7 cellular contexts compared by ENCODE assay signal in the genomic region with DNA sequence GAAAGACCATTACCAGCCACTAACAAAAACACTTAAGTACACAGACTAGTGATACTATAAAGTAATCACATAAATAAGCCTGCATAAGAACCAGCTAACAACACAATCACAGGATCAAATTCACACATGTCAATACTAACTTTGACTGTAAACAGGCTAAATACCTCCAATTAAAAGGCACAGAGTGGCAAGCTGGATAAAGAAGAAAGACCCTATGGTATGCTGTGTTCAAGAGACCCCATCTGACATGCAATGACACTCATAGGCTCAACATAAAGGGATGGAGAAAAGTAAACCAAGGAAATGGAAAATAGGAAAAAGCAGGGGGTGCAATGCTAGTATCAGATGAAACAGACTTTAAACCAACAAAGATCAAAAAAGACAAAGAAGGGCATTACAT.
"Had no signal": no experiment of that assay in that cellular context is flagged by ENCODE, and none has a peak within 500 bp of the region (broad histone marks: within the 10 kb centered on the region; RNA-seq: fewer than 3 reads in every experiment).

No MANE protein-coding gene starts in this region.

- H3K27ac ChIP-seq: HL-60, KMS-11 had no signal

- DNase-seq: IMR-90, KBM-7, KG1 had no signal

- ATAC-seq: HepG2, K562 had no signal

- H3K4me3 ChIP-seq: K562 had no signal
